ENCODE assay signal across 2 cellular contexts in the genomic region with DNA sequence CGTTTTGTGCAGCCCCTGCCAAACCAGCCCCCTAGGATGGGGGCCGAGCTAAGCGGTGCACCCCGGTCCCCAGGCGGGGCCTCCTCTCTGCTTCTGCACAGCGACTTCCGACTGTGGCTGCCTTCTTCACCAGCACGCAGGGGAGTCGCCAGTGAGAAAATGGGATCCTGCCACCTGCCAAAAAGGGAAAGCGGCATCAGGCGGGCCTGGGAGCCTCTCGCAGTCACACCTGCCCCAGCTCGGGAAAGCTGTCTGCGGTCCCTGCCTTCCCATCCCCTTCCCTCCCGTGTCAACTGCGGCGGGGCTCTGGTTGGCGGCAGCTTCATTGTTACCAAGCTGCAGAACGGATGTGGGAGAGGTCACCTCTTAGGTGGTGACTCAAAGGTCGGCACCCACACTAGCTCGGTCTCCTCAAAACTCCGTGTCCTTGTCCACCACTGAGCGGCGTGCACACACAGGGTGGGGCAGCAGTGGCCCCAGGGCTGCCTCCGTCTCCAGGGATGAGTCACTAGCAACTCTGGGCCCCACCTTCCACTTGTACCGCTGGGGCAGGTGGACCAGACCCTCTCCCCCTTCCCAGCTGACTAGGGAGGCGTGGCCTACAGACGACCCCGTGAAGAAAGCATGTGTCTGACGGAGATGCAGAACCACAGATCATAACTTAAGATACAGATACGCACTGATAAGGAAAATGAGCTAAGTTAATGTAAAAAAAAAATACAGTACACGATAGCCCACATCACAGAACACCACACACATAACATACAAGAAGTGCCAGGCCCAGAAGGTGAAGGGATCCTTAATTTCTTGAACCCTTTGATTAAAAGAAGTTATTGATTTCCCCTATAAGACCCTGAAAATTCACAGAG.
TF ChIP-seq lines count a peak whose summit lies in the region.

No MANE protein-coding gene starts in this region.

TF ChIP-seq in HEK293, 187 proteins besides CTCF, POLR2A, EP300 and RAD21:
- TF ChIP-seq KLF17 (tag by site-specific recombination; IDR thresholded peaks at IDR 0.05) (peak; percentile 83), ZBTB17 (tag by site-specific recombination; IDR thresholded peaks at IDR 0.05) (no peak), ZBTB48 (tag by site-specific recombination; IDR thresholded peaks at IDR 0.05) (peak; percentile 34; the same call in 1 of the 2 replicates), ZXDB (tag by site-specific recombination; IDR thresholded peaks at IDR 0.05) (no peak), ZFP69B (tag by site-specific recombination; IDR thresholded peaks at IDR 0.05) (peak; percentile 94), KLF1 (tag by site-specific recombination; IDR thresholded peaks at IDR 0.05) (peak; percentile 86), ZNF140 (tag by site-specific recombination; IDR thresholded peaks at IDR 0.05) (no peak), PBX3 (CRISPR knock-in tag; IDR thresholded peaks at IDR 0.05) (0 out of 2 replicates have a peak, but pooled peaks have one; percentile 27), ZNF623 (tag by site-specific recombination; IDR thresholded peaks at IDR 0.05) (peak; percentile 28; the same call in 1 of the 2 replicates), KLF10 (tag by site-specific recombination; IDR thresholded peaks at IDR 0.05) (peak; percentile 68; the same call in 1 of the 2 replicates), REPIN1 (tag by site-specific recombination; IDR thresholded peaks at IDR 0.05; ENCODE audit: low read depth) (no peak), ZNF692 (tag by site-specific recombination; IDR thresholded peaks at IDR 0.05) (peak; percentile 88), ZNF660 (tag by site-specific recombination; IDR thresholded peaks at IDR 0.05) (peak; percentile 92), KLF8 (tag by site-specific recombination; IDR thresholded peaks at IDR 0.05) (peak; percentile 17; the same call in 1 of the 2 replicates)

TF ChIP-seq in K562, 482 proteins besides CTCF, POLR2A, EP300 and RAD21 (continues in another document):
- no peak for TF ChIP-seq ARID2 (IDR thresholded peaks at IDR 0.05)
- peak; percentile 78 for TF ChIP-seq GABPB1 (CRISPR knock-in tag; IDR thresholded peaks at IDR 0.05)
- no peak for TF ChIP-seq NR2C2 (CRISPR knock-in tag; IDR thresholded peaks at IDR 0.05)
- TF ChIP-seq NR2C2 (tag; IDR thresholded peaks at IDR 0.05), result peak; percentile 68
- TF ChIP-seq SIRT6 (IDR thresholded peaks at IDR 0.05; ENCODE audit: low read depth, low read length), result no peak
- TF ChIP-seq RBFOX2 (IDR thresholded peaks at IDR 0.05; ENCODE audit: low read depth, low read length), result peak; percentile 49; the same call in 1 of the 2 replicates
- peak; percentile 40; the same call in 1 of the 2 replicates for TF ChIP-seq RB1 (IDR thresholded peaks at IDR 0.05; ENCODE audit: low read depth)
- peak; percentile 62; the same call in 1 of the 2 replicates for TF ChIP-seq ATF7 (IDR thresholded peaks at IDR 0.05)
- peak; percentile 82 for TF ChIP-seq VEZF1 (CRISPR knock-in tag; IDR thresholded peaks at IDR 0.05)
- TF ChIP-seq ARID4B (CRISPR knock-in tag; IDR thresholded peaks at IDR 0.05), result peak; percentile 52; the same call in 1 of the 2 replicates
- peak; percentile 29 for TF ChIP-seq EP400 (IDR thresholded peaks at IDR 0.05)
- TF ChIP-seq SP1 (CRISPR knock-in tag; IDR thresholded peaks at IDR 0.05), result no peak
- TF ChIP-seq, protein P1, sequence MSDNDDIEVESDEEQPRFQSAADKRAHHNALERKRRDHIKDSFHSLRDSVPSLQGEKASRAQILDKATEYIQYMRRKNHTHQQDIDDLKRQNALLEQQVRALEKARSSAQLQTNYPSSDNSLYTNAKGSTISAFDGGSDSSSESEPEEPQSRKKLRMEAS (CRISPR knock-in tag; IDR thresholded peaks at IDR 0.05), result peak; percentile 89
- peak; percentile 96 for TF ChIP-seq FOSL1 (tag; conservative IDR thresholded peaks at IDR 0.05)
- no peak for TF ChIP-seq PRPF4 (IDR thresholded peaks at IDR 0.05; ENCODE audit: insufficient read depth, low read depth, low read length, poor library complexity, severe bottlenecking)
- TF ChIP-seq ARNT (IDR thresholded peaks at IDR 0.05), result no peak
- TF ChIP-seq GATAD2A (IDR thresholded peaks at IDR 0.05), result 0 out of 2 replicates have a peak, but pooled peaks have one; percentile 51
- TF ChIP-seq TCF3 (CRISPR knock-in tag; IDR thresholded peaks at IDR 0.05), result 0 out of 2 replicates have a peak, but pooled peaks have one; percentile 39
- TF ChIP-seq FOXK2 (conservative IDR thresholded peaks at IDR 0.05 in 1 of 2, IDR thresholded peaks at IDR 0.05 in 1 of 2; ENCODE audit: low read depth in 2 of 2), result peak in 1 of 2 experiments; percentile 11; a peak in 1 of 4 replicates
- peak; percentile 44; the same call in 1 of the 2 replicates for TF ChIP-seq MBD1 (CRISPR knock-in tag; IDR thresholded peaks at IDR 0.05)
- TF ChIP-seq ZSCAN29 (IDR thresholded peaks at IDR 0.05), result peak; percentile 19; the same call in 1 of the 2 replicates
- TF ChIP-seq JUN (IDR thresholded peaks at IDR 0.05; ENCODE audit: borderline replicate concordance, low read depth, low read length), result peak; percentile 93
- TF ChIP-seq JUN (CRISPR knock-in tag; IDR thresholded peaks at IDR 0.05; ENCODE audit: borderline replicate concordance), result no peak
- TF ChIP-seq ETV5 (CRISPR knock-in tag; IDR thresholded peaks at IDR 0.05; ENCODE audit: low read depth), result peak; percentile 93
- TF ChIP-seq DPF2 (IDR thresholded peaks at IDR 0.05), result peak; percentile 82
- TF ChIP-seq ARID1B (IDR thresholded peaks at IDR 0.05), result peak; percentile 65
- peak; percentile 62; the same call in 1 of the 2 replicates for TF ChIP-seq ZBTB2 (IDR thresholded peaks at IDR 0.05)
- TF ChIP-seq, protein P2, sequence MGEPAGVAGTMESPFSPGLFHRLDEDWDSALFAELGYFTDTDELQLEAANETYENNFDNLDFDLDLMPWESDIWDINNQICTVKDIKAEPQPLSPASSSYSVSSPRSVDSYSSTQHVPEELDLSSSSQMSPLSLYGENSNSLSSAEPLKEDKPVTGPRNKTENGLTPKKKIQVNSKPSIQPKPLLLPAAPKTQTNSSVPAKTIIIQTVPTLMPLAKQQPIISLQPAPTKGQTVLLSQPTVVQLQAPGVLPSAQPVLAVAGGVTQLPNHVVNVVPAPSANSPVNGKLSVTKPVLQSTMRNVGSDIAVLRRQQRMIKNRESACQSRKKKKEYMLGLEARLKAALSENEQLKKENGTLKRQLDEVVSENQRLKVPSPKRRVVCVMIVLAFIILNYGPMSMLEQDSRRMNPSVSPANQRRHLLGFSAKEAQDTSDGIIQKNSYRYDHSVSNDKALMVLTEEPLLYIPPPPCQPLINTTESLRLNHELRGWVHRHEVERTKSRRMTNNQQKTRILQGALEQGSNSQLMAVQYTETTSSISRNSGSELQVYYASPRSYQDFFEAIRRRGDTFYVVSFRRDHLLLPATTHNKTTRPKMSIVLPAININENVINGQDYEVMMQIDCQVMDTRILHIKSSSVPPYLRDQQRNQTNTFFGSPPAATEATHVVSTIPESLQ (CRISPR knock-in tag; IDR thresholded peaks at IDR 0.05), result peak; percentile 55; the same call in 1 of the 2 replicates
- TF ChIP-seq HDAC1 (IDR thresholded peaks at IDR 0.05), result 0 out of 4 replicates have a peak, but pooled peaks of 1 of the 2 experiments have one; percentile 48
- peak; percentile 41 for TF ChIP-seq DACH1 (IDR thresholded peaks at IDR 0.05; ENCODE audit: partially characterized antibody)
- peak; percentile 73 for TF ChIP-seq HMGN3 (IDR thresholded peaks at IDR 0.05; ENCODE audit: borderline replicate concordance, extremely low read depth, insufficient read length, low read depth, low read length)
- TF ChIP-seq, protein P3, sequence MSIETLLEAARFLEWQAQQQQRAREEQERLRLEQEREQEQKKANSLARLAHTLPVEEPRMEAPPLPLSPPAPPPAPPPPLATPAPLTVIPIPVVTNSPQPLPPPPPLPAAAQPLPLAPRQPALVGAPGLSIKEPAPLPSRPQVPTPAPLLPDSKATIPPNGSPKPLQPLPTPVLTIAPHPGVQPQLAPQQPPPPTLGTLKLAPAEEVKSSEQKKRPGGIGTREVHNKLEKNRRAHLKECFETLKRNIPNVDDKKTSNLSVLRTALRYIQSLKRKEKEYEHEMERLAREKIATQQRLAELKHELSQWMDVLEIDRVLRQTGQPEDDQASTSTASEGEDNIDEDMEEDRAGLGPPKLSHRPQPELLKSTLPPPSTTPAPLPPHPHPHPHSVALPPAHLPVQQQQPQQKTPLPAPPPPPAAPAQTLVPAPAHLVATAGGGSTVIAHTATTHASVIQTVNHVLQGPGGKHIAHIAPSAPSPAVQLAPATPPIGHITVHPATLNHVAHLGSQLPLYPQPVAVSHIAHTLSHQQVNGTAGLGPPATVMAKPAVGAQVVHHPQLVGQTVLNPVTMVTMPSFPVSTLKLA (conservative IDR thresholded peaks at IDR 0.05), result peak; percentile 69 to 79
- peak; percentile 73 for TF ChIP-seq CREM (IDR thresholded peaks at IDR 0.05; ENCODE audit: low read depth)
- no peak for TF ChIP-seq ZNF175 (CRISPR knock-in tag; IDR thresholded peaks at IDR 0.05; ENCODE audit: low read depth)
- TF ChIP-seq SMARCA4 (IDR thresholded peaks at IDR 0.05), result peak; percentile 74
